ENCODE assay signal across 2 cellular contexts in the genomic region with DNA sequence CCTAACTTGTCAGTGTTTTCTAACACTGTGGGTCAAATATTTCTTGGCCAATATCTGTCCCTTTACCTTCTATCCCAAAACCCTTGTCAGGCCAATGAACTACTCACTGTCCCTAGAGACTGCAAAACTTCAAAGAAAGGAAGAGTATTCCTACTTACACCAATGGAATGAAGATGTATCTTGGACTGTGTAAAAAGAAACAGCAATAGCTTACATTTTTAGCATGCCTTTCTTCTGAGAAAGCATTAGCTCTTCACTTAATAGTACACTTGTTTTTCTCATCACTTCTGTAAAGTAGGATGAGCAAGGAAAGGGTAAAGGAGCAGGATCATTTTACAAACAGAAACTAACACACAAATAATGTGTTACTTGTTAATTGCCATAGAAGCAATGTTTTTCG.
TF ChIP-seq lines count a peak whose summit lies in the region.

No MANE protein-coding gene starts in this region.

TF ChIP-seq in A549, 52 proteins besides CTCF, POLR2A, EP300 and RAD21:
- no peak for TF ChIP-seq JUN (IDR thresholded peaks at IDR 0.05)
- TF ChIP-seq GATA3 (IDR thresholded peaks at IDR 0.05; ENCODE audit: borderline replicate concordance) = peak; percentile 52; the same call in 1 of the 2 replicates

TF ChIP-seq in HCT116, 20 proteins besides CTCF, POLR2A, EP300 and RAD21:
- TF ChIP-seq, protein P1, sequence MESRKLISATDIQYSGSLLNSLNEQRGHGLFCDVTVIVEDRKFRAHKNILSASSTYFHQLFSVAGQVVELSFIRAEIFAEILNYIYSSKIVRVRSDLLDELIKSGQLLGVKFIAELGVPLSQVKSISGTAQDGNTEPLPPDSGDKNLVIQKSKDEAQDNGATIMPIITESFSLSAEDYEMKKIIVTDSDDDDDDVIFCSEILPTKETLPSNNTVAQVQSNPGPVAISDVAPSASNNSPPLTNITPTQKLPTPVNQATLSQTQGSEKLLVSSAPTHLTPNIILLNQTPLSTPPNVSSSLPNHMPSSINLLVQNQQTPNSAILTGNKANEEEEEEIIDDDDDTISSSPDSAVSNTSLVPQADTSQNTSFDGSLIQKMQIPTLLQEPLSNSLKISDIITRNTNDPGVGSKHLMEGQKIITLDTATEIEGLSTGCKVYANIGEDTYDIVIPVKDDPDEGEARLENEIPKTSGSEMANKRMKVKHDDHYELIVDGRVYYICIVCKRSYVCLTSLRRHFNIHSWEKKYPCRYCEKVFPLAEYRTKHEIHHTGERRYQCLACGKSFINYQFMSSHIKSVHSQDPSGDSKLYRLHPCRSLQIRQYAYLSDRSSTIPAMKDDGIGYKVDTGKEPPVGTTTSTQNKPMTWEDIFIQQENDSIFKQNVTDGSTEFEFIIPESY (IDR thresholded peaks at IDR 0.05; ENCODE audit: extremely low read depth, insufficient replicate concordance, low read length) = no peak
- TF ChIP-seq EGR1 (IDR thresholded peaks at IDR 0.05; ENCODE audit: low read depth) = no peak
- TF ChIP-seq CBX3 (IDR thresholded peaks at IDR 0.05; ENCODE audit: low read depth) = no peak
- TF ChIP-seq TCF7L2 (IDR thresholded peaks at IDR 0.05; ENCODE audit: borderline replicate concordance, extremely low read depth, insufficient read depth, insufficient read length) = no peak
- TF ChIP-seq YY1 (IDR thresholded peaks at IDR 0.05; ENCODE audit: extremely low read depth, insufficient replicate concordance, low read depth, low read length) = no peak
- TF ChIP-seq, protein P2, sequence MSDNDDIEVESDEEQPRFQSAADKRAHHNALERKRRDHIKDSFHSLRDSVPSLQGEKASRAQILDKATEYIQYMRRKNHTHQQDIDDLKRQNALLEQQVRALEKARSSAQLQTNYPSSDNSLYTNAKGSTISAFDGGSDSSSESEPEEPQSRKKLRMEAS (IDR thresholded peaks at IDR 0.05) = no peak
- no peak for TF ChIP-seq EZH2 (IDR thresholded peaks at IDR 0.05)
- no peak for TF ChIP-seq SRF (IDR thresholded peaks at IDR 0.05; ENCODE audit: low read depth)
- no peak for TF ChIP-seq JUND (IDR thresholded peaks at IDR 0.05)
